Comparison of ENCODE assay signal across 19 cellular contexts in genomic region chr14:96639550-96639949, GRCh38.
DNase-seq lines count a peak whose midpoint lies in the region; ATAC-seq and TF ChIP-seq lines count a peak whose summit lies in the region.
"Had no signal": no experiment of that assay in that cellular context is flagged by ENCODE, and none has a peak within 500 bp of the region (broad histone marks: within the 10 kb centered on the region; RNA-seq: fewer than 3 reads in every experiment).

No MANE protein-coding gene starts in this region.

- H3K27me3 ChIP-seq in right atrium auricular region: no peaks in the 10 kb centered on the region
- H3K27me3 ChIP-seq: BLaER1 treated with 17β-estradiol and CSF1 and Interleukin-3, amounts not matched to agents 10 nM and 100 nM had no signal

- H3K4me3 ChIP-seq in right atrium auricular region: no peak overlapping the region
- no peak overlapping the region for H3K4me3 ChIP-seq in foreskin fibroblast (ENCODE audit: low read depth in 1 of 2, low read length in 2 of 2)
- H3K4me3 ChIP-seq: BLaER1 treated with 17β-estradiol and CSF1 and Interleukin-3, amounts not matched to agents 10 nM and 100 nM; GM23338; SK-N-MC had no signal

- H3K4me1 ChIP-seq in right atrium auricular region: no peaks in the 10 kb centered on the region
- H3K4me1 ChIP-seq: BLaER1 treated with 17β-estradiol and CSF1 and Interleukin-3, amounts not matched to agents 10 nM and 100 nM had no signal

- TF ChIP-seq CTCF in right atrium auricular region (IDR thresholded peaks at IDR 0.05): no peak
- no peak for TF ChIP-seq CTCF in foreskin fibroblast (IDR thresholded peaks at IDR 0.05; ENCODE audit: low read depth, low read length)

- H3K27ac ChIP-seq in right atrium auricular region: no peak overlapping the region
- H3K27ac ChIP-seq: BLaER1 treated with 17β-estradiol and CSF1 and Interleukin-3, amounts not matched to agents 10 nM and 100 nM; SK-N-MC had no signal

- H3K9me3 ChIP-seq in right atrium auricular region: no peaks in the 10 kb centered on the region
- H3K9me3 ChIP-seq: BLaER1 treated with 17β-estradiol and CSF1 and Interleukin-3, amounts not matched to agents 10 nM and 100 nM had no signal

- no peak for ATAC-seq in left cardiac atrium
- no peak for ATAC-seq in GM19328 (IDR thresholded peaks at IDR 0.05; ENCODE audit: unreplicated experiment)
- no peak for ATAC-seq in GM18867 (IDR thresholded peaks at IDR 0.05; ENCODE audit: unreplicated experiment)
- ATAC-seq: CD8-positive, alpha-beta T cell; GM23338; Right ventricle myocardium inferior had no signal

- no peaks in the 10 kb centered on the region for H3K36me3 ChIP-seq in right atrium auricular region
- H3K36me3 ChIP-seq: BLaER1 treated with 17β-estradiol and CSF1 and Interleukin-3, amounts not matched to agents 10 nM and 100 nM had no signal

- DNase-seq in right atrium auricular region (ENCODE audit: low spot score) (peak; percentile 44), left cardiac atrium (no peak), ecto neural progenitor cell (ENCODE audit: low spot score) (peak; percentile 30), mucosa of gallbladder (ENCODE audit: low spot score) (peak; percentile 9), foreskin fibroblast (no peak)
- DNase-seq: Calu3, GDM1, MM.1S, NCI-H1092 treated with DMSO at 0.1 percent for 48 hours, NCI-H2029 treated with DMSO at 0.1 percent for 48 hours, NCI-H2171, NCI-H446 treated with DMSO at 0.1 percent for 48 hours had no signal

- intact Hi-C loops in left cardiac atrium (cut with DNase I): no loop called here

Comparison
In these comparisons a context has a peak if more than half of its experiments do, and no peak if none do; other contexts are left out.
1. DNase-seq: peak in right atrium auricular region (single experiment), ecto neural progenitor cell (single experiment) and mucosa of gallbladder (single experiment); none in left cardiac atrium (single experiment) and foreskin fibroblast (0 of 2).